In genomic region chr11:1623716-1624115, GRCh38 we compare ENCODE assay signal across 1 cellular context.
TF ChIP-seq lines count a peak whose summit lies in the region.

No MANE protein-coding gene starts in this region.

TF ChIP-seq in GM23338, 12 proteins besides CTCF, POLR2A, EP300 and RAD21 (continued from another document):
- TF ChIP-seq ZNF462 (CRISPR knock-in tag; IDR thresholded peaks at IDR 0.05), result no peak
